Comparison of ENCODE assay signal across 16 cellular contexts in genomic region chr14:79740043-79740442, GRCh38.
DNase-seq lines count a peak whose midpoint lies in the region; ATAC-seq and TF ChIP-seq lines count a peak whose summit lies in the region.
"Had no signal": no experiment of that assay in that cellular context is flagged by ENCODE, and none has a peak within 500 bp of the region (broad histone marks: within the 10 kb centered on the region; RNA-seq: fewer than 3 reads in every experiment).

No MANE protein-coding gene starts in this region.

- H3F3A ChIP-seq in neural progenitor cell (ENCODE audit: low read depth), result no peaks in the 10 kb centered on the region

- no peaks in the 10 kb centered on the region for H4K20me1 ChIP-seq in neural progenitor cell (ENCODE audit: low read depth)

- H3K9me3 Mint-ChIP-seq in endothelial cell (ENCODE audit: unreplicated experiment) (peaks cover 5% of the 10 kb centered on the region), neural progenitor cell (peaks cover 27% of the 10 kb centered on the region)

- no peak overlapping the region for H3K9ac ChIP-seq in neural progenitor cell

- intact Hi-C loops in heart left ventricle (cut with DNase I), result no loop called here
- intact Hi-C loops in left lung (cut with DNase I), result no loop called here

- no peaks in the 10 kb centered on the region for H3K36me3 ChIP-seq in cardiac muscle cell
- no peaks in the 10 kb centered on the region for H3K36me3 ChIP-seq in heart left ventricle
- H3K36me3 ChIP-seq in neural progenitor cell, result no peaks in the 10 kb centered on the region
- H3K36me3 ChIP-seq in left lung, result no peaks in the 10 kb centered on the region

- H3K27me3 Mint-ChIP-seq in endothelial cell (ENCODE audit: unreplicated experiment) (peaks cover 2% of the 10 kb centered on the region), neural progenitor cell (ENCODE audit: insufficient read depth, low read depth) (no peaks in the 10 kb centered on the region)

- no peak overlapping the region for H3K4me3 ChIP-seq in cardiac muscle cell
- no peak overlapping the region for H3K4me3 ChIP-seq in heart left ventricle
- H3K4me3 ChIP-seq in neural progenitor cell, result no peak overlapping the region
- H3K4me3 ChIP-seq in left lung, result no peak overlapping the region

- H3K4me3 Mint-ChIP-seq in endothelial cell (ENCODE audit: unreplicated experiment) (no peak overlapping the region), neural progenitor cell (no peak overlapping the region)
- H3K4me3 Mint-ChIP-seq: CD14-positive monocyte; CD8-positive, alpha-beta T cell; H9 had no signal

- no peak for TF ChIP-seq POLR2A in heart left ventricle (IDR thresholded peaks at IDR 0.05)

- ATAC-seq in heart left ventricle (no peak), left lung (no peak), HG02840 (IDR thresholded peaks at IDR 0.05; ENCODE audit: low FRiP score, unreplicated experiment) (no peak)
- ATAC-seq: CD8-positive, alpha-beta T cell had no signal

- H3K36me3 Mint-ChIP-seq in endothelial cell (ENCODE audit: low read depth, unreplicated experiment), result peaks cover 5% of the 10 kb centered on the region
- peaks cover 5% of the 10 kb centered on the region for H3K36me3 Mint-ChIP-seq in neural progenitor cell
- H3K36me3 Mint-ChIP-seq: CD14-positive monocyte; CD8-positive, alpha-beta T cell had no signal

- H3K4me1 ChIP-seq in cardiac muscle cell (ENCODE audit: low read depth) (no peaks in the 10 kb centered on the region), heart left ventricle (no peaks in the 10 kb centered on the region), neural progenitor cell (peaks cover 15% of the 10 kb centered on the region), left lung (no peaks in the 10 kb centered on the region)

- H3K4me1 Mint-ChIP-seq in endothelial cell (ENCODE audit: unreplicated experiment), result peaks cover 9% of the 10 kb centered on the region
- peaks cover 9% of the 10 kb centered on the region for H3K4me1 Mint-ChIP-seq in neural progenitor cell
- H3K4me1 Mint-ChIP-seq: CD14-positive monocyte had no signal

- TF ChIP-seq CTCF in cardiac muscle cell (IDR thresholded peaks at IDR 0.05; ENCODE audit: low read depth, low read length), result no peak
- TF ChIP-seq CTCF in heart left ventricle (IDR thresholded peaks at IDR 0.05), result no peak
- TF ChIP-seq CTCF in endothelial cell (IDR thresholded peaks at IDR 0.05; ENCODE audit: unreplicated experiment), result no peak
- no peak for TF ChIP-seq CTCF in neural progenitor cell (IDR thresholded peaks at IDR 0.05)
- no peak for TF ChIP-seq CTCF in left lung (IDR thresholded peaks at IDR 0.05)

- peak overlapping the region; percentile 45 for H3K4me2 ChIP-seq in neural progenitor cell

- H3K27ac ChIP-seq in cardiac muscle cell (peak overlapping the region; percentile 56), heart left ventricle (no peak overlapping the region), neural progenitor cell (peak overlapping the region; percentile 61), left lung (no peak overlapping the region)
- H3K27ac ChIP-seq: 22Rv1 had no signal

- DNase-seq in cardiac muscle cell (ENCODE audit: low read depth in 1 of 2, low spot score in 1 of 2), result peak in 1 of 2 donors; percentile 19
- no peak for DNase-seq in heart left ventricle
- DNase-seq in endothelial cell (ENCODE audit: low spot score), result peak; percentile 7
- DNase-seq in neural progenitor cell (ENCODE audit: low spot score), result peak; percentile 53
- DNase-seq in left lung, result no peak
- DNase-seq in NCI-H526 (lab: John Stamatoyannopoulos, UW), result no peak
- no peak for DNase-seq in SK-N-DZ (ENCODE audit: low spot score)
- DNase-seq: CD8-positive, alpha-beta T cell; COR-L47; DND-41; GDM1; GOT3; H9 had no signal

- no peaks in the 10 kb centered on the region for H3K9me3 ChIP-seq in cardiac muscle cell (ENCODE audit: low read depth)
- peaks cover 0 to 31% (median 21%) of the 10 kb centered on the region in 12 donors for H3K9me3 ChIP-seq in heart left ventricle
- H3K9me3 ChIP-seq in neural progenitor cell (ENCODE audit: low read depth), result peaks cover 16% of the 10 kb centered on the region
- peaks cover 0 to 41% of the 10 kb centered on the region in 2 donors for H3K9me3 ChIP-seq in left lung

- H3K27ac Mint-ChIP-seq in endothelial cell (ENCODE audit: unreplicated experiment), result peak overlapping the region; percentile 11
- no peak overlapping the region for H3K27ac Mint-ChIP-seq in neural progenitor cell
- H3K27ac Mint-ChIP-seq: CD14-positive monocyte; CD8-positive, alpha-beta T cell; H9 had no signal

- peak overlapping the region; percentile 14 for H2AFZ ChIP-seq in neural progenitor cell (replicated peaks)

- WGBS in heart left ventricle, 4 donors, result 16 to 29% (median 27%) methylated on average over 1 of the region's 1 CpG

- no peaks in the 10 kb centered on the region for H3K79me2 ChIP-seq in neural progenitor cell (ENCODE audit: low read depth)

- no peaks in the 10 kb centered on the region for H3K27me3 ChIP-seq in cardiac muscle cell
- H3K27me3 ChIP-seq in heart left ventricle, result no peaks in the 10 kb centered on the region
- H3K27me3 ChIP-seq in neural progenitor cell, result no peaks in the 10 kb centered on the region
- H3K27me3 ChIP-seq in left lung, result no peaks in the 10 kb centered on the region

Comparison
In these comparisons a context has a peak if more than half of its experiments do, and no peak if none do; other contexts are left out.
1. H3K27ac ChIP-seq: peak in cardiac muscle cell (single experiment) and neural progenitor cell (single experiment); none in heart left ventricle (0 of 12) and left lung (0 of 2).
2. DNase-seq: peak in endothelial cell (single experiment) and neural progenitor cell (single experiment); none in heart left ventricle (0 of 5), left lung (0 of 2), NCI-H526 (0 of 2) and SK-N-DZ (single experiment).